Comparison of ENCODE assay signal across 31 cellular contexts in genomic region chr2:119111115-119111975, GRCh38. TPM values are rescaled to one million over a fixed set of nuclear protein-coding genes. Genes with fewer than 3 reads are reported as not detected.
DNase-seq lines count a peak whose midpoint lies in the region; ATAC-seq, FAIRE-seq and TF ChIP-seq lines count a peak whose summit lies in the region.
"Had no signal": no experiment of that assay in that cellular context is flagged by ENCODE, and none has a peak within 500 bp of the region (broad histone marks: within the 10 kb centered on the region; RNA-seq: fewer than 3 reads in every experiment).

No MANE protein-coding gene starts in this region.

- no peak overlapping the region for H3K4me3 ChIP-seq in keratinocyte (ENCODE audit: control insufficient read depth in 2 of 3, extremely low read depth in 1 of 3, insufficient read depth in 2 of 3, low read depth in 1 of 3, low read length in 3 of 3)
- no peak overlapping the region for H3K4me3 ChIP-seq in upper lobe of left lung
- H3K4me3 ChIP-seq: adrenal gland, SJSA1, thoracic aorta had no signal

- H3K36me3 Mint-ChIP-seq in Calu3 (ENCODE audit: insufficient read depth, unreplicated experiment) (peaks cover 13% of the 10 kb centered on the region), mesothelial cell of epicardium (no peaks in the 10 kb centered on the region)
- H3K36me3 Mint-ChIP-seq: activated CD4-positive, alpha-beta memory T cell treated with anti-CD3 and anti-CD28 coated beads for 36 hours; CD8-positive, alpha-beta T cell; natural killer cell had no signal

- H3K4me1 ChIP-seq in keratinocyte (ENCODE audit: control insufficient read depth, extremely low read depth, insufficient read depth, low read length) (no peaks in the 10 kb centered on the region), upper lobe of left lung (no peaks in the 10 kb centered on the region)
- H3K4me1 ChIP-seq: adrenal gland, parathyroid adenoma, SJSA1 had no signal

- H3K27ac Mint-ChIP-seq in Calu3 (ENCODE audit: unreplicated experiment) (peak overlapping the region; percentile 99), mesothelial cell of epicardium (no peak overlapping the region)
- H3K27ac Mint-ChIP-seq: activated CD4-positive, alpha-beta memory T cell treated with anti-CD3 and anti-CD28 coated beads for 36 hours; CD8-positive, alpha-beta T cell; memory B cell; natural killer cell; stimulated activated memory B cell treated with anti-CD40 and anti-IgM and Interleukin-4, amounts not matched to agents 10 μg/mL and 1 μg/mL and 100 μg/mL, for 72 hours had no signal

- BruUV-seq in Calu3 (replicated peaks; lab: Mats Ljungman, UMichigan): no TSS peak

- FAIRE-seq in keratinocyte (lab: Jason Lieb, UNC): no peak
- FAIRE-seq: H54, islet of Langerhans had no signal

- H3K27me3 Mint-ChIP-seq in Calu3 (ENCODE audit: unreplicated experiment) (no peaks in the 10 kb centered on the region), mesothelial cell of epicardium (ENCODE audit: low read depth) (peaks cover 65% of the 10 kb centered on the region)

- peak; percentile 37 for DNase-seq in A172 (ENCODE audit: low spot score)
- DNase-seq in Calu3: peak; percentile 69
- DNase-seq in RKO (ENCODE audit: low spot score): peak; percentile 40
- DNase-seq in keratinocyte (ENCODE audit: low read depth, low spot score): peak; percentile 1
- DNase-seq in NCI-H69 (lab: John Stamatoyannopoulos, UW): no peak
- no peak for DNase-seq in HCEC 1CT
- DNase-seq in upper lobe of left lung: no peak
- no peak for DNase-seq in mesothelial cell of epicardium (ENCODE audit: low spot score in 2 of 2, unreplicated experiment in 2 of 2)
- DNase-seq: activated CD4-positive, alpha-beta memory T cell treated with anti-CD3 and anti-CD28 coated beads for 36 hours; activated effector memory CD4-positive, alpha-beta T cell treated with anti-CD3 and anti-CD28 coated beads, Interleukin-2, amount 50 U/mL, for 16 hours; hippocampal formation; Karpas-422; natural killer cell; NCI-H2107; NCI-H510A treated with DMSO at 0.1 percent for 48 hours; OCI-M1; stimulated activated CD4-positive, alpha-beta T cell treated with anti-CD3 and anti-CD28 coated beads, Interleukin-1b, Interleukin-23, amount 100 ng/mL, for 48 hours had no signal

- peaks cover 26% of the 10 kb centered on the region for H3K4me1 Mint-ChIP-seq in Calu3 (ENCODE audit: low read depth, unreplicated experiment)
- no peaks in the 10 kb centered on the region for H3K4me1 Mint-ChIP-seq in mesothelial cell of epicardium
- H3K4me1 Mint-ChIP-seq: memory B cell, natural killer cell had no signal

- 65 to 73% methylated on average over 8 of the region's 8 CpGs for WGBS in upper lobe of left lung, 2 donors

- TF ChIP-seq CTCF in Calu3 (IDR thresholded peaks at IDR 0.05; ENCODE audit: unreplicated experiment) (no peak), keratinocyte (optimal IDR thresholded peaks at IDR 0.05 in 1 of 3, IDR thresholded peaks at IDR 0.05 in 1 of 3, conservative IDR thresholded peaks at IDR 0.05 in 1 of 3; ENCODE audit: extremely low read depth in 1 of 3, insufficient read depth in 2 of 3, low read length in 3 of 3) (no peak), upper lobe of left lung (IDR thresholded peaks at IDR 0.05) (no peak), mesothelial cell of epicardium (IDR thresholded peaks at IDR 0.05; ENCODE audit: unreplicated experiment) (no peak)

- H3K9me3 ChIP-seq in keratinocyte (ENCODE audit: control insufficient read depth, low read depth, low read length) (peaks cover 10% of the 10 kb centered on the region), upper lobe of left lung (peaks cover 0 to 12% (median 6%) of the 10 kb centered on the region in 4 donors)
- H3K9me3 ChIP-seq: adrenal gland, SJSA1, thoracic aorta had no signal

- TF ChIP-seq POLR2A in upper lobe of left lung (IDR thresholded peaks at IDR 0.05): no peak

- ATAC-seq in upper lobe of left lung (ENCODE audit: low FRiP score in 2 of 2): no peak
- ATAC-seq: CD8-positive, alpha-beta T cell; natural killer cell; stimulated activated memory B cell treated with anti-CD40 and anti-IgM and Interleukin-4, amounts not matched to agents 10 μg/mL and 1 μg/mL and 100 μg/mL, for 72 hours had no signal

- H3K9me3 Mint-ChIP-seq in Calu3 (ENCODE audit: low read depth, unreplicated experiment) (peaks cover 8% of the 10 kb centered on the region), mesothelial cell of epicardium (peaks cover 5% of the 10 kb centered on the region)

- no peak overlapping the region for H3K4me2 ChIP-seq in keratinocyte (ENCODE audit: control insufficient read depth, extremely low read depth, insufficient read depth, low read depth, low read length)

- H3K9ac ChIP-seq in keratinocyte (ENCODE audit: control insufficient read depth, extremely low read depth, insufficient read depth, low read length): no peak overlapping the region
- H3K9ac ChIP-seq: parathyroid adenoma had no signal

- no peak overlapping the region for H3K4me3 Mint-ChIP-seq in Calu3 (ENCODE audit: low read depth, unreplicated experiment)
- no peak overlapping the region for H3K4me3 Mint-ChIP-seq in mesothelial cell of epicardium
- H3K4me3 Mint-ChIP-seq: activated CD4-positive, alpha-beta memory T cell treated with anti-CD3 and anti-CD28 coated beads for 36 hours; CD8-positive, alpha-beta T cell; memory B cell; natural killer cell; stimulated activated memory B cell treated with anti-CD40 and anti-IgM and Interleukin-4, amounts not matched to agents 10 μg/mL and 1 μg/mL and 100 μg/mL, for 72 hours; WTC11 had no signal

- H3K27ac ChIP-seq in keratinocyte (ENCODE audit: control insufficient read depth, insufficient read depth, low read length) (no peak overlapping the region), upper lobe of left lung (no peak overlapping the region)
- H3K27ac ChIP-seq: adrenal gland, parathyroid adenoma, SJSA1, thoracic aorta had no signal

- no peaks in the 10 kb centered on the region for H4K20me1 ChIP-seq in keratinocyte (ENCODE audit: control insufficient read depth, extremely low read depth, insufficient read depth, low read length)

- TF ChIP-seq EP300 in upper lobe of left lung (IDR thresholded peaks at IDR 0.05): no peak

- no peak overlapping the region for H2AFZ ChIP-seq in keratinocyte (ENCODE audit: control insufficient read depth, low read length)
- H2AFZ ChIP-seq: parathyroid adenoma had no signal

- intact Hi-C loops in Calu3 (cut with micrococcal nuclease; ENCODE audit: unreplicated experiment): no loop called here

- H3K9me1 ChIP-seq in keratinocyte (ENCODE audit: control insufficient read depth, extremely low read depth, insufficient read depth, low read length): no peaks in the 10 kb centered on the region

- no peaks in the 10 kb centered on the region for H3K36me3 ChIP-seq in keratinocyte (ENCODE audit: control insufficient read depth in 2 of 2, extremely low read depth in 1 of 2, insufficient read depth in 2 of 2, low read length in 2 of 2)
- no peaks in the 10 kb centered on the region for H3K36me3 ChIP-seq in upper lobe of left lung
- H3K36me3 ChIP-seq: adrenal gland, SJSA1, thoracic aorta had no signal

- no peaks in the 10 kb centered on the region for H3K79me2 ChIP-seq in keratinocyte (ENCODE audit: control insufficient read depth, insufficient read depth, low read length)
- H3K79me2 ChIP-seq: parathyroid adenoma had no signal

- dilution Hi-C loops in keratinocyte (cut with MboI; ENCODE audit: extremely low pct_ligation_motif_present, low sequenced_read_pairs): no loop called here

- peaks cover 16% of the 10 kb centered on the region for H3K27me3 ChIP-seq in keratinocyte (ENCODE audit: control insufficient read depth, extremely low read depth, insufficient read depth, low read length)
- no peaks in the 10 kb centered on the region for H3K27me3 ChIP-seq in upper lobe of left lung
- H3K27me3 ChIP-seq: SJSA1 had no signal

- CTCF ChIA-PET in Calu3 (lab: Charles Lee): interaction anchor here (1.0 kb wide), 1 partner anchor 12 kb away, joined by 3 read pairs; no protein-coding TSS in a partner anchor

RNA-seq across cellular contexts. Expression of gene C1QL2, which starts 47.2 kb away (rescaled TPM):
- not detected in 2 replicates for total RNA-seq in A172 (2014; rRNA removed; shearing (Covaris generic))
- total RNA-seq in Calu3 (2022): not detected in 2 replicates
- polyA plus RNA-seq in keratinocyte: not detected in 3 replicates
- polyA plus RNA-seq in keratinocyte (2011; ENCODE audit: low read depth): not detected
- polyA plus RNA-seq in keratinocyte (2011; cell fraction: cytosol; rRNA removed): not detected in 2 replicates
- polyA plus RNA-seq in keratinocyte (2011; cell fraction: nucleus; rRNA removed): not detected in 2 replicates
- not detected in 2 replicates for polyA plus RNA-seq in keratinocyte (2012; ENCODE audit: low replicate concordance)
- polyA minus RNA-seq in keratinocyte: not detected in 3 replicates
- not detected for polyA minus RNA-seq in keratinocyte (2011; cell fraction: cytosol; rRNA and poly(A)+ RNA removed)
- polyA minus RNA-seq in keratinocyte (2011; cell fraction: nucleus; rRNA and poly(A)+ RNA removed): not detected in 2 replicates
- not detected for total RNA-seq in upper lobe of left lung
- total RNA-seq in mesothelial cell of epicardium: not detected in 3 replicates
- total RNA-seq: activated CD4-positive, alpha-beta memory T cell treated with anti-CD3 and anti-CD28 coated beads for 36 hours; adrenal gland; CD8-positive, alpha-beta T cell; Daoy; fibroblast of villous mesenchyme; HT-29; natural killer cell; SJSA1; T-helper 2 cell treated with Interferon-gamma antibody and Interleukin-4, amounts not matched to agents 100 ng/mL and 5 ng/mL, for 36 hours; thoracic aorta had no signal
- polyA plus RNA-seq: adrenal gland had no signal

Comparison
In these comparisons a context has a peak if more than half of its experiments do, and no peak if none do; other contexts are left out.
1. DNase-seq: peak in A172 (single experiment), Calu3 (single experiment), RKO (single experiment) and keratinocyte (single experiment); none in NCI-H69 (single experiment), HCEC 1CT (single experiment), upper lobe of left lung (0 of 2) and mesothelial cell of epicardium (0 of 2).